ENCODE assay signal across 2 cellular contexts in the genomic region with DNA sequence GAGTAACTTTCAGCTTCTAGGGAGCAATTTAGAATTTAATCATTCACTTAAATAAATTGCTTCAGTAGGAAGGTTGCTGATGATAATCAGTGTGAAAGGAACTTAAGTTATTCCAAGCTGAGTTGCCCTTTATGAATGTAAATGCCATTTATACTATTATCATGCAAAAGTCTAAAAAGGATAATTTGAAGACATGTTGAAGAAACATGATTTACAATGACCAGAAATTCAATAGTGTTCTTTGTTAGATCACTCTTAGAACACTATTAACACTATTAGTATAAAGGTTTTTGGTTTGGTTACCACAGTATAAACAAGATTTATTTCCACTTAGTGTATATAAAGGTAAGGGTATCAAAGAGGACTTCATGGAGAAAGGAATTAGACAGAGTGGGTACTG.
TF ChIP-seq lines count a peak whose summit lies in the region.

No MANE protein-coding gene starts in this region.

TF ChIP-seq in IMR-90, 13 proteins besides CTCF, POLR2A, EP300 and RAD21:
- TF ChIP-seq CHD1 (IDR thresholded peaks at IDR 0.05; ENCODE audit: low read depth, low read length), result no peak
- TF ChIP-seq BHLHE40 (IDR thresholded peaks at IDR 0.05; ENCODE audit: low read depth, low read length), result no peak
- TF ChIP-seq, protein P1, sequence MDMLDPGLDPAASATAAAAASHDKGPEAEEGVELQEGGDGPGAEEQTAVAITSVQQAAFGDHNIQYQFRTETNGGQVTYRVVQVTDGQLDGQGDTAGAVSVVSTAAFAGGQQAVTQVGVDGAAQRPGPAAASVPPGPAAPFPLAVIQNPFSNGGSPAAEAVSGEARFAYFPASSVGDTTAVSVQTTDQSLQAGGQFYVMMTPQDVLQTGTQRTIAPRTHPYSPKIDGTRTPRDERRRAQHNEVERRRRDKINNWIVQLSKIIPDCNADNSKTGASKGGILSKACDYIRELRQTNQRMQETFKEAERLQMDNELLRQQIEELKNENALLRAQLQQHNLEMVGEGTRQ (IDR thresholded peaks at IDR 0.05; ENCODE audit: low read depth, low read length), result no peak
- no peak for TF ChIP-seq RCOR1 (IDR thresholded peaks at IDR 0.05; ENCODE audit: insufficient replicate concordance, low read length)
- no peak for TF ChIP-seq MAZ (IDR thresholded peaks at IDR 0.05; ENCODE audit: borderline replicate concordance, low read depth, low read length)
- no peak for TF ChIP-seq MXI1 (IDR thresholded peaks at IDR 0.05; ENCODE audit: borderline replicate concordance, low read depth, low read length)
- TF ChIP-seq, protein P2, sequence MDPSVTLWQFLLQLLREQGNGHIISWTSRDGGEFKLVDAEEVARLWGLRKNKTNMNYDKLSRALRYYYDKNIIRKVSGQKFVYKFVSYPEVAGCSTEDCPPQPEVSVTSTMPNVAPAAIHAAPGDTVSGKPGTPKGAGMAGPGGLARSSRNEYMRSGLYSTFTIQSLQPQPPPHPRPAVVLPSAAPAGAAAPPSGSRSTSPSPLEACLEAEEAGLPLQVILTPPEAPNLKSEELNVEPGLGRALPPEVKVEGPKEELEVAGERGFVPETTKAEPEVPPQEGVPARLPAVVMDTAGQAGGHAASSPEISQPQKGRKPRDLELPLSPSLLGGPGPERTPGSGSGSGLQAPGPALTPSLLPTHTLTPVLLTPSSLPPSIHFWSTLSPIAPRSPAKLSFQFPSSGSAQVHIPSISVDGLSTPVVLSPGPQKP (IDR thresholded peaks at IDR 0.05; ENCODE audit: borderline replicate concordance, low read depth, low read length), result no peak
- no peak for TF ChIP-seq MAFK (IDR thresholded peaks at IDR 0.05; ENCODE audit: low read depth, low read length)
- no peak for TF ChIP-seq CEBPB (IDR thresholded peaks at IDR 0.05; ENCODE audit: low read depth, low read length)
- no peak for TF ChIP-seq RFX5 (IDR thresholded peaks at IDR 0.05; ENCODE audit: low read depth, low read length)
- no peak for TF ChIP-seq SMC3 (IDR thresholded peaks at IDR 0.05; ENCODE audit: low read depth, low read length)
- no peak for TF ChIP-seq NFE2L2 (IDR thresholded peaks at IDR 0.05; ENCODE audit: low read depth, low read length)
- TF ChIP-seq FOS (IDR thresholded peaks at IDR 0.05; ENCODE audit: low read depth, low read length), result no peak

TF ChIP-seq in H1, 55 proteins besides CTCF, POLR2A, EP300 and RAD21:
- TF ChIP-seq BRCA1 (IDR thresholded peaks at IDR 0.05; ENCODE audit: low read depth, low read length) (no peak), POLR2AphosphoS5 (IDR thresholded peaks at IDR 0.05; ENCODE audit: low read depth, low read length) (no peak), KDM5A (IDR thresholded peaks at IDR 0.05; ENCODE audit: low read length) (no peak), SP1 (IDR thresholded peaks at IDR 0.05; ENCODE audit: low read depth, low read length) (no peak), CEBPB (IDR thresholded peaks at IDR 0.05; ENCODE audit: low read depth, low read length) (no peak), CBX8 (IDR thresholded peaks at IDR 0.05; ENCODE audit: borderline replicate concordance, low read depth, low read length) (no peak), BCL11A (IDR thresholded peaks at IDR 0.05; ENCODE audit: low read depth in 2 of 2, low read length in 2 of 2) (no peak), CBX5 (IDR thresholded peaks at IDR 0.05; ENCODE audit: low read depth, low read length) (no peak), SRF (IDR thresholded peaks at IDR 0.05; ENCODE audit: low read depth, low read length) (no peak), HDAC2 (IDR thresholded peaks at IDR 0.05; ENCODE audit: borderline replicate concordance in 1 of 2, low read depth in 2 of 2, low read length in 2 of 2) (no peak), SIX5 (IDR thresholded peaks at IDR 0.05; ENCODE audit: low read depth, low read length) (no peak), RFX5 (IDR thresholded peaks at IDR 0.05; ENCODE audit: borderline replicate concordance, low read depth, low read length) (no peak)
- TF ChIP-seq, protein P3, sequence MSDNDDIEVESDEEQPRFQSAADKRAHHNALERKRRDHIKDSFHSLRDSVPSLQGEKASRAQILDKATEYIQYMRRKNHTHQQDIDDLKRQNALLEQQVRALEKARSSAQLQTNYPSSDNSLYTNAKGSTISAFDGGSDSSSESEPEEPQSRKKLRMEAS (IDR thresholded peaks at IDR 0.05), result no peak
